8 cellular contexts compared by ENCODE assay signal in the genomic region with DNA sequence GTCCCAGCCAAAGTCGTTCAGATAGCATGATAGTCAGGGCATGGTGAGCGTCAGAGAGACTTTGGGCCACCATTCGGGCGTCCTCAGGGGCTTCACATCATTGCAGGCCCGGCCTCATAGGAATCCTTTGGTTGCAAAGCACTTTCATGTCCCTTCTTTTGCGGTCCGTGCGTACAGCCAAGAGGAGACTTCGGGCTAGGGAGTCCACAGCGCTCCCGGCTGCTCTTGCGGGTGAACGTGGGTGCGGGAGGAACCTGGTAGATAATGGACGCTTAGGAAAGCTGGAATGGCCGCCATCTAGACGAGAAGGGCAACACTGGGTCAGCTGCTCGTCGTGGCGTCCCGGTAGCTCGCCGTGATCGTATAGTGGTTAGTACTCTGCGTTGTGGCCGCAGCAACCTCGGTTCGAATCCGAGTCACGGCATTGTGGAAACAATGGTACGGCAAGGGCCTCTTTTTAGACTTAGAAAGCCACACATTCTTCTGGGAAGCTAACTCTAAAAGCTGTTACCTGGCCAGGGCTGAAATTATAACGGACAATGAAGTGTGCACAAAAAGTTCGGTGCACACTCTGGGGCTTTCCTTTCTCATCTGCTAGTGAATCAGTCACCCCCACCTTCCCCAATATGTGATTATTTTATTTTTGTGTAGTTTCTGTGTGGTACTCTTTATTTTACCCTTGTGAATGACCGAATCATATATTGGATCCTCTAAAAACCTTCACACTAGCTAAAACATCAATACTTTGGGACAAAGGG. TPM values are rescaled to one million over a fixed set of nuclear protein-coding genes. Genes with fewer than 3 reads are reported as not detected.
DNase-seq lines count a peak whose midpoint lies in the region; ATAC-seq, FAIRE-seq and TF ChIP-seq lines count a peak whose summit lies in the region.

No MANE protein-coding gene starts in this region.

- no peak for FAIRE-seq in urothelium cell line (lab: Jason Lieb, UNC)

- ATAC-seq in GM21717 (IDR thresholded peaks at IDR 0.05; ENCODE audit: unreplicated experiment), result peak; percentile 22

- DNase-seq in NCI-H1417 (lab: John Stamatoyannopoulos, UW) (peak; percentile 64 to 91 (median 81)), T follicular helper cell (ENCODE audit: low read depth) (peak; percentile 49), adrenal gland (peak; percentile 72 to 94 (median 76)), right atrium auricular region (ENCODE audit: low spot score) (peak; percentile 87), prostate gland (ENCODE audit: low spot score) (peak; percentile 72), urothelium cell line (ENCODE audit: low spot score) (peak; percentile 31)

- peak in 1 of 6 experiments; percentile 2 for TF ChIP-seq CTCF in adrenal gland (IDR thresholded peaks at IDR 0.05)
- no peak for TF ChIP-seq CTCF in right atrium auricular region (IDR thresholded peaks at IDR 0.05)
- TF ChIP-seq CTCF in prostate gland (IDR thresholded peaks at IDR 0.05), result peak in 1 of 4 experiments; percentile 7

- H3K9ac ChIP-seq in BLaER1, result peak overlapping the region; percentile 84

- H3K27me3 ChIP-seq in BLaER1, result no peaks in the 10 kb centered on the region
- H3K27me3 ChIP-seq in adrenal gland, result no peaks in the 10 kb centered on the region
- H3K27me3 ChIP-seq in right atrium auricular region, result no peaks in the 10 kb centered on the region
- no peaks in the 10 kb centered on the region for H3K27me3 ChIP-seq in prostate gland (replicated peaks; ENCODE audit: insufficient read depth)

- H3K27ac ChIP-seq in BLaER1, result peak overlapping the region; percentile 86
- H3K27ac ChIP-seq in adrenal gland, result peak overlapping the region; percentile 82 to 99 (median 97)
- H3K27ac ChIP-seq in right atrium auricular region, result peak overlapping the region; percentile 98 to 100
- peak overlapping the region; percentile 99 for H3K27ac ChIP-seq in prostate gland

- 7 to 12% (median 8%) methylated on average over 21 to 34 of the region's 34 CpGs for WGBS in adrenal gland, 4 donors
- 5% methylated on average over 33 of the region's 34 CpGs for WGBS in prostate gland

- no peaks in the 10 kb centered on the region for H3K9me3 ChIP-seq in BLaER1
- H3K9me3 ChIP-seq in adrenal gland (replicated peaks in 1 of 3), result no peaks in the 10 kb centered on the region
- H3K9me3 ChIP-seq in right atrium auricular region, result no peaks in the 10 kb centered on the region
- H3K9me3 ChIP-seq in prostate gland, result no peaks in the 10 kb centered on the region

- H3K36me3 ChIP-seq in BLaER1 (no peaks in the 10 kb centered on the region), adrenal gland (replicated peaks in 1 of 2) (no peaks in the 10 kb centered on the region), right atrium auricular region (no peaks in the 10 kb centered on the region), prostate gland (no peaks in the 10 kb centered on the region)

- no peaks in the 10 kb centered on the region for H4K20me1 ChIP-seq in BLaER1

- H3K4me3 ChIP-seq in BLaER1 (peak overlapping the region; percentile 74), adrenal gland (peak overlapping the region in 3 of 4 donors; percentile 32 to 70 (median 40)), right atrium auricular region (peak overlapping the region; percentile 61 to 70), prostate gland (peak overlapping the region; percentile 55 to 58)

- intact Hi-C loops in adrenal gland (cut with DNase I), result loop anchor here in 1 of 2 donors (5.0 kb wide), 1 partner anchor 34 kb away; no protein-coding TSS in a partner anchor
- intact Hi-C loops in prostate gland (cut with DNase I), result loop anchor here (2.0 kb wide), 1 partner anchor 14 kb away; a partner anchor contains a TSS

- TF ChIP-seq POLR2A in adrenal gland (IDR thresholded peaks at IDR 0.05), result no peak
- TF ChIP-seq POLR2A in prostate gland (IDR thresholded peaks at IDR 0.05), result no peak

- H3K4me1 ChIP-seq in BLaER1 (peaks cover 19% of the 10 kb centered on the region), adrenal gland (replicated peaks in 1 of 2) (peaks cover 7 to 8% of the 10 kb centered on the region in 2 donors), right atrium auricular region (peaks cover 0 to 2% of the 10 kb centered on the region in 2 donors), prostate gland (replicated peaks) (no peaks in the 10 kb centered on the region)

- peak overlapping the region; percentile 93 for H3K4me2 ChIP-seq in BLaER1

RNA-seq across cellular contexts. Expression of a gene that starts 13.2 kb away (rescaled TPM):
- 10 to 100 TPM; 10.6 to 23.4 (median 17.3) TPM for total RNA-seq in adrenal gland
- 10 to 100 TPM in 2 of 3 donors, 1 to 10 TPM in 1; 5.7 to 30.0 (median 19.2) TPM for polyA plus RNA-seq in adrenal gland
- total RNA-seq in right atrium auricular region, result 10 to 100 TPM in 1 of 2 donors, 1 to 10 TPM in 1; 4.7 to 12.0 TPM
- total RNA-seq in prostate gland, result 10 to 100 TPM; 11.2 to 13.7 TPM

RNA-seq across cellular contexts. Expression of a gene that starts 51.1 kb away (rescaled TPM):
- under 1 TPM in 4 of 8 donors, not detected in 4; 0.04 to 0.37 (median 0.17) TPM for total RNA-seq in adrenal gland
- polyA plus RNA-seq in adrenal gland, result under 1 TPM in 1 of 3 donors, not detected in 2; 0.03 TPM
- not detected for total RNA-seq in right atrium auricular region
- under 1 TPM in 1 of 2 donors, not detected in 1; 0.51 TPM for total RNA-seq in prostate gland

Comparison
In these comparisons a context has a peak if more than half of its experiments do, and no peak if none do; other contexts are left out.
1. Peak in every context shown above with its lines: DNase-seq, ATAC-seq, H3K4me3 ChIP-seq and H3K27ac ChIP-seq.
2. DNase-seq: peak in every context shown above with its lines; median percentile 87 in right atrium auricular region; 81 in NCI-H1417; 76 in adrenal gland; 72 in prostate gland; 49 in T follicular helper cell; 31 in urothelium cell line.